13 cellular contexts compared by ENCODE assay signal in the genomic region with DNA sequence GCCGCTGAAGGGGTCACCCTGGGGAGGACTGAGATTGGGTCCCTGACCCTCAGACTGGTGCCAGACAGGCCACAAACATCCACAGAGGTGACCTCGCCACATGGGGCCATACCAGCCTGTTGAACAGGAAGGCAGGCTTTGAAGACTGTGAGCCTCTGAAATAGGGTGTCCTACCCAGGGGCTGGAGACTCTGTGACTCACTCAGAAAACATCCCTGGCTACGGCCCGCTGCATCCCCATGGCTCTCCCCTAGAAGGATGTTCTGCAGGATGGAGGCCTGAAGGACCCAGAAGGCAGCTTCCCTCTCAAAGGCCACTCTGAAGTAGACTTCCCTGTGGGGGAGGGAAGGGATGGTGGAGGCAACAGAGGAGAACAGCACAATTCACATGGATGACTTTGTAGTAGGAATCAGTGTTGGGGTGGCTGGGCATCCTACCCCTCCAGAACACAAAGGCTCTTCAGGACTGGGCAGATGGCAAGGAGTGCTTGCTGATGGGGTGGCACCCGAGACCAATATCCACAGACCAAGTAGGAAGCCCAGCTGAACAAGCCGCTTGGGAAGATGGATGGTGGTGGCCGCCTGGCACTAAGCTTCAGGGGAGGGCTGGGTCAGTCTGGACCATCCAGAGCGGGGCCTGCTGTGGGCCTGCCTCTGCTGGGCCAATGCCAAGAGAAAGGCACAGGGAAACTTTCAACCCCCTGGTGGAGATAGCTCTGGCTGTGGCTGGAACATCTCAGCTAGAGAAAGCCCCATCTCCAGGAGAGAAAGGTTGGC. TPM values are rescaled to one million over a fixed set of nuclear protein-coding genes. Genes with fewer than 3 reads are reported as not detected.
A peak's percentile ranks its signal among the peaks of the same experiment; 100 is the strongest.
DNase-seq lines count a peak whose midpoint lies in the region; ATAC-seq and TF ChIP-seq lines count a peak whose summit lies in the region.
"Had no signal": no experiment of that assay in that cellular context is flagged by ENCODE, and none has a peak within 500 bp of the region (broad histone marks: within the 10 kb centered on the region; RNA-seq: fewer than 3 reads in every experiment).

No MANE protein-coding gene starts in this region.

- H3K27me3 ChIP-seq in BLaER1 treated with 17β-estradiol and CSF1 and Interleukin-3, amounts not matched to agents 10 nM and 100 nM, result no peaks in the 10 kb centered on the region
- H3K27me3 ChIP-seq in upper lobe of left lung, result no peaks in the 10 kb centered on the region
- H3K27me3 ChIP-seq: neutrophil had no signal

- peaks cover 50% of the 10 kb centered on the region for H3K4me1 Mint-ChIP-seq in chondrocyte (ENCODE audit: low read depth)
- peaks cover 52% of the 10 kb centered on the region for H3K4me1 Mint-ChIP-seq in nephron

- H3K36me3 Mint-ChIP-seq in chondrocyte (ENCODE audit: low read depth) (no peaks in the 10 kb centered on the region), nephron (ENCODE audit: low read depth) (peaks cover 4% of the 10 kb centered on the region)

- H3K4me2 ChIP-seq in BLaER1 treated with 17β-estradiol and CSF1 and Interleukin-3, amounts not matched to agents 10 nM and 100 nM, result peak overlapping the region; percentile 54 to 96 (median 92)

- TF ChIP-seq EP300 in Ishikawa (IDR thresholded peaks at IDR 0.05; ENCODE audit: borderline replicate concordance) (no peak), upper lobe of left lung (IDR thresholded peaks at IDR 0.05) (no peak)

- TF ChIP-seq CTCF in chondrocyte (IDR thresholded peaks at IDR 0.05) (no peak), nephron (IDR thresholded peaks at IDR 0.05; ENCODE audit: unreplicated experiment in 3 of 3) (no peak), upper lobe of left lung (IDR thresholded peaks at IDR 0.05) (no peak)

- ATAC-seq in upper lobe of left lung (ENCODE audit: low FRiP score in 2 of 2) (no peak), HG03108 (IDR thresholded peaks at IDR 0.05; ENCODE audit: unreplicated experiment) (no peak)
- ATAC-seq: GM12878 had no signal

- H4K20me1 ChIP-seq in BLaER1 treated with 17β-estradiol and CSF1 and Interleukin-3, amounts not matched to agents 10 nM and 100 nM, result no peaks in the 10 kb centered on the region; a peak in 1 of 22 replicates

- H3K9ac ChIP-seq in BLaER1 treated with 17β-estradiol and CSF1 and Interleukin-3, amounts not matched to agents 10 nM and 100 nM, result peak overlapping the region in 2 of 11 experiments; percentile 14 to 42; a peak in 3 of 22 replicates

- H3K4me1 ChIP-seq in BLaER1 treated with 17β-estradiol and CSF1 and Interleukin-3, amounts not matched to agents 10 nM and 100 nM, result peaks cover 58 to 75% (median 62%) of the 10 kb centered on the region in 10 experiments
- H3K4me1 ChIP-seq in upper lobe of left lung, result peaks cover 14 to 32% (median 26%) of the 10 kb centered on the region in 4 donors

- peak overlapping the region in 6 of 11 experiments; percentile 50 to 84 (median 81); a peak in 12 of 22 replicates for H3K27ac ChIP-seq in BLaER1 treated with 17β-estradiol and CSF1 and Interleukin-3, amounts not matched to agents 10 nM and 100 nM
- H3K27ac ChIP-seq in upper lobe of left lung, result no peak overlapping the region
- H3K27ac ChIP-seq: neutrophil had no signal

- no peak for TF ChIP-seq POLR2A in upper lobe of left lung (IDR thresholded peaks at IDR 0.05)

- no peaks in the 10 kb centered on the region for H3K9me3 Mint-ChIP-seq in chondrocyte (ENCODE audit: low read depth)
- no peaks in the 10 kb centered on the region for H3K9me3 Mint-ChIP-seq in nephron

- H3K27ac Mint-ChIP-seq in chondrocyte (ENCODE audit: unreplicated experiment), result peak overlapping the region; percentile 65
- H3K27ac Mint-ChIP-seq in nephron, result peak overlapping the region in 2 of 3 experiments; percentile 29 to 71

- no peak for TF ChIP-seq RAD21 in Ishikawa (IDR thresholded peaks at IDR 0.05; ENCODE audit: low read depth)

- no peaks in the 10 kb centered on the region for H3K9me3 ChIP-seq in BLaER1 treated with 17β-estradiol and CSF1 and Interleukin-3, amounts not matched to agents 10 nM and 100 nM (replicated peaks in 1 of 11)
- H3K9me3 ChIP-seq in upper lobe of left lung, result no peaks in the 10 kb centered on the region
- H3K9me3 ChIP-seq: neutrophil had no signal

- 97 to 100% methylated on average over 4 to 8 of the region's 8 CpGs for WGBS in upper lobe of left lung, 2 donors

- H3K4me3 Mint-ChIP-seq in chondrocyte (ENCODE audit: unreplicated experiment), result no peak overlapping the region
- H3K4me3 Mint-ChIP-seq in nephron, result no peak overlapping the region

- H3K36me3 ChIP-seq in BLaER1 treated with 17β-estradiol and CSF1 and Interleukin-3, amounts not matched to agents 10 nM and 100 nM, result peaks cover 0 to 51% (median 46%) of the 10 kb centered on the region in 11 experiments; a peak in 18 of 22 replicates
- no peaks in the 10 kb centered on the region for H3K36me3 ChIP-seq in upper lobe of left lung

- DNase-seq in chondrocyte (ENCODE audit: low spot score) (peak; percentile 60), upper lobe of left lung (no peak), NCI-H2171 (lab: John Stamatoyannopoulos, UW) (no peak), mucosa of gallbladder (ENCODE audit: low spot score) (no peak)
- DNase-seq: activated CD8-positive, alpha-beta memory T cell treated with anti-CD3 and anti-CD28 coated beads, Interleukin-2, amount 50 U/mL, for 4 hours; amygdala; NCI-H2171 treated with DMSO at 0.1 percent for 48 hours had no signal

- H3K4me3 ChIP-seq in BLaER1 treated with 17β-estradiol and CSF1 and Interleukin-3, amounts not matched to agents 10 nM and 100 nM, result no peak overlapping the region
- no peak overlapping the region for H3K4me3 ChIP-seq in upper lobe of left lung
- H3K4me3 ChIP-seq: GM12878 had no signal

- H3K27me3 Mint-ChIP-seq in chondrocyte (ENCODE audit: low read depth) (no peaks in the 10 kb centered on the region), nephron (ENCODE audit: low read depth) (peaks cover 5% of the 10 kb centered on the region)

TF ChIP-seq in Ishikawa, 13 proteins besides CTCF, POLR2A, EP300 and RAD21:
- TF ChIP-seq NFIC (IDR thresholded peaks at IDR 0.05) (no peak), TEAD4 (IDR thresholded peaks at IDR 0.05) (0 out of 2 replicates have a peak, but pooled peaks have one; percentile 14)
- TF ChIP-seq, protein P1, sequence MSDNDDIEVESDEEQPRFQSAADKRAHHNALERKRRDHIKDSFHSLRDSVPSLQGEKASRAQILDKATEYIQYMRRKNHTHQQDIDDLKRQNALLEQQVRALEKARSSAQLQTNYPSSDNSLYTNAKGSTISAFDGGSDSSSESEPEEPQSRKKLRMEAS (IDR thresholded peaks at IDR 0.05), result 0 out of 2 replicates have a peak, but pooled peaks have one; percentile 15
TF ChIP-seq in Ishikawa: peak in this region for 2.

RNA-seq across cellular contexts. Expression of a gene that starts 37.6 kb away (rescaled TPM):
- 32.5 to 33.6 TPM (median 33.3 TPM) in 3 replicates for total RNA-seq in chondrocyte
- total RNA-seq in upper lobe of left lung, result 10 to 100 TPM; 24.1 to 49.1 (median 35.3) TPM
- total RNA-seq in mucosa of gallbladder, result 20.4 TPM

Comparison
In these comparisons a context has a peak if more than half of its experiments do, and no peak if none do; other contexts are left out.
1. H3K27ac ChIP-seq: peak in BLaER1 treated with 17β-estradiol and CSF1 and Interleukin-3, amounts not matched to agents 10 nM and 100 nM (6 of 11); none in upper lobe of left lung (0 of 4).